In the genomic region with DNA sequence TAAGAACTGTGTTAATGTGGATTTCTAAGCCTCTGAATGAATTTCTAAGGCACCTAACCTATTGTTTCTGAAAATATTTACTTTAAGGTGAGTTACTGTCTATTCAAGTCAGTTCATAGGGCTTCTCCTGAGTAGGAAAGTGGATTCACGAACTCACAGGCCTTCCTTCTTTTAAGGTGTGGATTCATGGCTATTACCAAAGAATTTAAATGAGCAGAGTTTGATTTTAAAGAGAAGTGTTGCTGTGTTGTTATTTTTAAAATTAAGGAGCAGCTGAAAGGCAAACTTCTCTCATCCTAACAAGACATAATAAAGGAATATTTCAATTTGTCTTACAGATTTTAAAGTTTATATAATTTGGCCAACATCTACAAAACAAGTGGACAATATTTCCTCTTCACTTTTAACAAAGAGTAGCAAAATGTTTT, we compare ENCODE assay signal across 8 cellular contexts. TPM values are rescaled to one million over a fixed set of nuclear protein-coding genes. Genes with fewer than 3 reads are reported as not detected.
DNase-seq lines count a peak whose midpoint lies in the region; ATAC-seq, FAIRE-seq and TF ChIP-seq lines count a peak whose summit lies in the region.

No MANE protein-coding gene starts in this region.

- TF ChIP-seq RAD21 in K562 (CRISPR knock-in tag; conservative IDR thresholded peaks at IDR 0.05 in 1 of 2, IDR thresholded peaks at IDR 0.05 in 1 of 2) = no peak

- no peak for TF ChIP-seq EP300 in K562 (IDR thresholded peaks at IDR 0.05; ENCODE audit: low read length)

- H3K79me2 ChIP-seq in K562 (ENCODE audit: control insufficient read depth, insufficient read depth, low read length) = peaks cover 47% of the 10 kb centered on the region

- in situ Hi-C loops in K562 (cut with MboI) (no loop called here), G401 (cut with HindIII; ENCODE audit: low sequenced_read_pairs) (no loop called here)

- H3K9me3 Mint-ChIP-seq in activated CD4-positive, alpha-beta memory T cell treated with anti-CD3 and anti-CD28 coated beads for 36 hours = no peaks in the 10 kb centered on the region

- H3K4me1 Mint-ChIP-seq in activated CD4-positive, alpha-beta memory T cell treated with anti-CD3 and anti-CD28 coated beads for 36 hours (ENCODE audit: low read depth) = peaks cover 4% of the 10 kb centered on the region

- no peak overlapping the region for H3K27ac Mint-ChIP-seq in activated CD4-positive, alpha-beta memory T cell treated with anti-CD3 and anti-CD28 coated beads for 36 hours

- DNase-seq in K562 (ENCODE audit: extremely low read depth in 1 of 4, low spot score in 3 of 4) = no peak
- no peak for DNase-seq in G401 (ENCODE audit: low spot score)
- DNase-seq in activated CD4-positive, alpha-beta memory T cell treated with anti-CD3 and anti-CD28 coated beads for 36 hours = no peak
- DNase-seq in HuH-7.5 (ENCODE audit: low spot score) = no peak
- no peak for DNase-seq in dermis blood vessel endothelial cell

- H3K9me3 ChIP-seq in K562 (replicated peaks; ENCODE audit: control insufficient read depth, insufficient read depth, low read depth, low read length) (no peaks in the 10 kb centered on the region), muscle layer of colon (ENCODE audit: low read length) (no peaks in the 10 kb centered on the region)

- H3K4me3 ChIP-seq in K562 (peak overlapping the region; percentile 71), muscle layer of colon (ENCODE audit: low read depth in 1 of 2, low read length in 2 of 2) (peak overlapping the region; percentile 75 to 91)

- FAIRE-seq in K562 (lab: Jason Lieb, UNC) = no peak

- intact Hi-C loops in K562 (cut with micrococcal nuclease) = no loop called here
- intact Hi-C loops in activated CD4-positive, alpha-beta memory T cell treated with anti-CD3 and anti-CD28 coated beads for 36 hours (cut with micrococcal nuclease) = loop anchor here (1.0 kb wide), 5 partner anchors 14 to 317 kb away; a partner anchor contains a TSS

- POLR2A ChIA-PET in K562 (lab: Yijun Ruan, JAX) = interaction anchor here (0.6 to 3.7 kb wide), 5 partner anchors 14 to 309 kb away, joined by 3 to 22 read pairs (median 4); no protein-coding TSS in a partner anchor
- POLR2A ChIA-PET in activated CD4-positive, alpha-beta memory T cell treated with anti-CD3 and anti-CD28 coated beads for 36 hours (lab: Charles Lee) = interaction anchor here (0.6 to 1.9 kb wide), 5 partner anchors 10 to 316 kb away, joined by 3 to 12 read pairs (median 3); a partner anchor contains a TSS

- CTCF ChIA-PET in K562 (lab: Yijun Ruan, JAX; ENCODE audit: low intra/inter-chr PET ratio) = no interaction called here
- CTCF ChIA-PET in activated CD4-positive, alpha-beta memory T cell treated with anti-CD3 and anti-CD28 coated beads for 36 hours (lab: Charles Lee) = interaction anchor here (0.5 to 4.4 kb wide), 3 partner anchors 14 to 37 kb away, joined by 3 to 20 read pairs (median 14); no protein-coding TSS in a partner anchor

- H3K4me2 ChIP-seq in K562 (ENCODE audit: insufficient read depth, low read length) = peak overlapping the region; percentile 85

- no peaks in the 10 kb centered on the region for H3K27me3 Mint-ChIP-seq in activated CD4-positive, alpha-beta memory T cell treated with anti-CD3 and anti-CD28 coated beads for 36 hours

- peaks cover 9% of the 10 kb centered on the region for H3K36me3 Mint-ChIP-seq in activated CD4-positive, alpha-beta memory T cell treated with anti-CD3 and anti-CD28 coated beads for 36 hours

- peaks cover 2% of the 10 kb centered on the region; the same call in 1 of the 3 replicates for H3K36me3 ChIP-seq in K562 (ENCODE audit: control insufficient read depth, insufficient read depth, low read length)
- no peaks in the 10 kb centered on the region for H3K36me3 ChIP-seq in muscle layer of colon (ENCODE audit: insufficient read depth, low read length)

- ATAC-seq in GM19025 (IDR thresholded peaks at IDR 0.05; ENCODE audit: low read depth, unreplicated experiment) (peak; percentile 29), HG03097 (IDR thresholded peaks at IDR 0.05; ENCODE audit: low FRiP score, unreplicated experiment) (peak; percentile 22), K562 (no peak; the same call in 2 of the 3 replicates)

- no peak; the same call in 1 of the 2 replicates for TF ChIP-seq POLR2A in K562 (conservative IDR thresholded peaks at IDR 0.05)

- H3K4me1 ChIP-seq in K562 (replicated peaks in 1 of 2; ENCODE audit: control insufficient read depth in 2 of 2, insufficient read depth in 2 of 2, low read length in 2 of 2) (peaks cover 6 to 14% of the 10 kb centered on the region in 2 experiments; a peak in 3 of 5 replicates), muscle layer of colon (ENCODE audit: insufficient read depth, low read length) (peaks cover 47% of the 10 kb centered on the region)

- H2AFZ ChIP-seq in K562 (ENCODE audit: low read depth, low read length) = peak overlapping the region; percentile 88

- peak overlapping the region in 1 of 2 experiments; percentile 89; a peak in 2 of 4 replicates for H3K9ac ChIP-seq in K562 (ENCODE audit: insufficient read depth in 1 of 2, low read depth in 2 of 2, low read length in 2 of 2)
- H3K9ac ChIP-seq in muscle layer of colon (ENCODE audit: low read length) = peak overlapping the region; percentile 80

- no peaks in the 10 kb centered on the region for H3K27me3 ChIP-seq in K562 (ENCODE audit: control insufficient read depth in 2 of 2, insufficient read depth in 2 of 2, low read length in 2 of 2)
- no peaks in the 10 kb centered on the region for H3K27me3 ChIP-seq in muscle layer of colon (ENCODE audit: control insufficient read depth in 1 of 2, insufficient read depth in 2 of 2, low read length in 2 of 2)

- no peak overlapping the region for H3K4me3 Mint-ChIP-seq in activated CD4-positive, alpha-beta memory T cell treated with anti-CD3 and anti-CD28 coated beads for 36 hours

- TF ChIP-seq CTCF in K562 (IDR thresholded peaks at IDR 0.05 in 2 of 3, conservative IDR thresholded peaks at IDR 0.05 in 1 of 3; ENCODE audit: insufficient read depth in 2 of 3, low read depth in 1 of 3, low read length in 3 of 3) = no peak

- no peaks in the 10 kb centered on the region for H3K9me1 ChIP-seq in K562 (ENCODE audit: control insufficient read depth, insufficient read depth, low read length)

- WGBS in K562 (ENCODE audit: insufficient coverage, low coverage, missing lambda C conversion rate) = 0% methylated on average over 1 of the region's 1 CpG

- peak overlapping the region; percentile 85 for H3K27ac ChIP-seq in K562 (ENCODE audit: extremely low read depth, low read depth, low read length)
- H3K27ac ChIP-seq in muscle layer of colon (ENCODE audit: low read depth, low read length) = peak overlapping the region; percentile 95

- H4K20me1 ChIP-seq in K562 (replicated peaks; ENCODE audit: control insufficient read depth, insufficient read depth, low read length) = peaks cover 4% of the 10 kb centered on the region; the same call in 1 of the 2 replicates

- BruUV-seq in K562 (replicated peaks; lab: Mats Ljungman, UMichigan) = TSS peak; percentile 89

RNA-seq across cellular contexts. Expression of a gene that starts 0.4 kb away (rescaled TPM):
- total RNA-seq in K562 (2011; cell fraction: chromatin; rRNA removed; ENCODE audit: low replicate concordance) = 17.3 and 19.2 TPM in 2 replicates
- 12.0 and 12.3 TPM in 2 replicates for total RNA-seq in K562 (2011; cell fraction: nucleolus; rRNA removed)
- 16.4 and 18.7 TPM in 2 replicates for total RNA-seq in K562 (2011; cell fraction: nucleoplasm; rRNA removed)
- total RNA-seq in K562 (2014; rRNA removed) (9.1 and 9.3 TPM in 2 replicates), K562 (2014; rRNA removed; fragmentation: Illumina TruSeq; extraction: Trizol) (5.3 and 6.4 TPM in 2 replicates), K562 (2015; rRNA removed; fragmentation: Illumina TruSeq; extraction: Trizol) (6.3 and 6.5 TPM in 2 replicates), K562 (2021) (10.4 and 10.9 TPM in 2 replicates), dermis blood vessel endothelial cell (7.5 and 10.6 TPM in 2 replicates)
- polyA plus RNA-seq in K562 (2011; rRNA removed) (18.0 and 18.7 TPM in 2 replicates), K562 (2014; fragmentation: Illumina TruSeq; extraction: Trizol) (12.1 and 13.5 TPM in 2 replicates), K562 (2014; fragmentation: Nextera tagmentation; extraction: Ambion mirVana) (under 1 TPM; 0.69 to 0.81 TPM), K562 (2014; rRNA removed) (12.9 and 13.0 TPM in 2 replicates)
- 13.8 and 21.9 TPM in 2 replicates for polyA plus RNA-seq in K562 (2011; cell fraction: cytosol; rRNA removed)
- 33.6 and 39.4 TPM in 2 replicates for polyA plus RNA-seq in K562 (2011; cell fraction: nucleus; rRNA removed)
- 9.2 and 11.1 TPM in 2 replicates for polyA plus RNA-seq in K562 (2012)
- polyA minus RNA-seq in K562 (2011; rRNA and poly(A)+ RNA removed) = 14.5 and 16.2 TPM in 2 replicates
- polyA minus RNA-seq in K562 (2011; cell fraction: cytosol; rRNA and poly(A)+ RNA removed) = 5.5 and 5.6 TPM in 2 replicates
- polyA minus RNA-seq in K562 (2011; cell fraction: nucleus; rRNA and poly(A)+ RNA removed) = 7.8 and 12.4 TPM in 2 replicates
- total RNA-seq in G401 (2014; rRNA removed; shearing (Covaris generic)) = 10.5 and 14.0 TPM in 2 replicates
- 10 to 100 TPM; 10.5 to 11.1 TPM for total RNA-seq in activated CD4-positive, alpha-beta memory T cell treated with anti-CD3 and anti-CD28 coated beads for 36 hours

RNA-seq across cellular contexts. Expression of a gene that starts 25.4 kb away (rescaled TPM):
- 23.0 and 28.7 TPM in 2 replicates for total RNA-seq in K562 (2011; cell fraction: chromatin; rRNA removed; ENCODE audit: low replicate concordance)
- 18.7 and 19.7 TPM in 2 replicates for total RNA-seq in K562 (2011; cell fraction: nucleolus; rRNA removed)
- 25.7 and 28.0 TPM in 2 replicates for total RNA-seq in K562 (2011; cell fraction: nucleoplasm; rRNA removed)
- 42.7 and 47.8 TPM in 2 replicates for total RNA-seq in K562 (2014; rRNA removed)
- total RNA-seq in K562 (2014; rRNA removed; fragmentation: Illumina TruSeq; extraction: Trizol) = 44.8 and 47.9 TPM in 2 replicates
- total RNA-seq in K562 (2015; rRNA removed; fragmentation: Illumina TruSeq; extraction: Trizol) = 47.8 and 49.3 TPM in 2 replicates
- 52.9 and 56.8 TPM in 2 replicates for total RNA-seq in K562 (2021)
- 28.2 and 28.5 TPM in 2 replicates for polyA plus RNA-seq in K562 (2011; rRNA removed)
- 19.4 and 29.6 TPM in 2 replicates for polyA plus RNA-seq in K562 (2011; cell fraction: cytosol; rRNA removed)
- 12.0 and 15.8 TPM in 2 replicates for polyA plus RNA-seq in K562 (2011; cell fraction: nucleus; rRNA removed)
- polyA plus RNA-seq in K562 (2012) = 30.5 and 39.5 TPM in 2 replicates
- 33.9 and 36.6 TPM in 2 replicates for polyA plus RNA-seq in K562 (2014; fragmentation: Illumina TruSeq; extraction: Trizol)
- polyA plus RNA-seq in K562 (2014; fragmentation: Nextera tagmentation; extraction: Ambion mirVana) = 10 to 100 TPM; 26.1 to 37.9 TPM
- 23.1 and 26.6 TPM in 2 replicates for polyA plus RNA-seq in K562 (2014; rRNA removed)
- polyA minus RNA-seq in K562 (2011; rRNA and poly(A)+ RNA removed) = 65.9 and 69.6 TPM in 2 replicates
- 26.6 and 31.6 TPM in 2 replicates for polyA minus RNA-seq in K562 (2011; cell fraction: cytosol; rRNA and poly(A)+ RNA removed)
- 8.6 and 20.3 TPM in 2 replicates for polyA minus RNA-seq in K562 (2011; cell fraction: nucleus; rRNA and poly(A)+ RNA removed)
- 99.1 and 131 TPM in 2 replicates for total RNA-seq in G401 (2014; rRNA removed; shearing (Covaris generic))
- 10 to 100 TPM; 41.4 to 42.0 TPM for total RNA-seq in activated CD4-positive, alpha-beta memory T cell treated with anti-CD3 and anti-CD28 coated beads for 36 hours
- 53.3 and 64.0 TPM in 2 replicates for total RNA-seq in dermis blood vessel endothelial cell
